In the genomic region with DNA sequence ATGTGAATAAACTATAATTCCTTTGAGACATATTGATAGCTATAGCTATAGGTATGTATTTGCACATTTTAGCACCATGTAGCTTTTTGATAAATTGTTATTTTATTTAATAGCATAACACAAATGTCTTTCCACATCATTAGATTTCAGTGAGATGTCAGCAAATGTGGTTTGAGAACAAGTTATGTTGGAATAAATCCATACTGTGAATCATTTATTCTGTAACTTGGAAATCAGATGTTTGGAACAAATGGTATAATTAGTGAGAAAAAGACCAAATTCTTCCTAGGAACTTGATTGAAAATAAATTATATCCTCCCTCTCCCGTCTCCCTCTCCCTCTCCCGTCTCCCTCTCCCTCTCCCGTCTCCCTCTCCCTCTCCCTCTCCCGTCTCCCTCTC, we compare ENCODE assay signal across 23 cellular contexts.
"Had no signal": no experiment of that assay in that cellular context is flagged by ENCODE, and none has a peak within 500 bp of the region (broad histone marks: within the 10 kb centered on the region; RNA-seq: fewer than 3 reads in every experiment).

No MANE protein-coding gene starts in this region.

- H3K4me3 ChIP-seq: gastrocnemius medialis, heart left ventricle, left lung, lower lobe of right lung, neural progenitor cell, right atrium auricular region, thoracic aorta had no signal

- DNase-seq: activated CD4-positive, CD25-positive, alpha-beta regulatory T cell treated with anti-CD3 and anti-CD28 coated beads, Interleukin-2, amount 50 U/mL, for 72 hours; activated CD8-positive, alpha-beta memory T cell treated with anti-CD3 and anti-CD28 coated beads, Interleukin-2, amount 50 U/mL, for 48 hours; activated gamma-delta T cell; activated T-cell treated with anti-CD3 and anti-CD28 coated beads, Interleukin-2, amount 50 U/mL, for 24 hours; amniotic stem cell; effector CD8-positive, alpha-beta T cell; gastrocnemius medialis; heart left ventricle; hypothalamus; left lung; lower lobe of right lung; mesendoderm; natural killer cell; occipital lobe; stimulated activated CD4-positive, alpha-beta T cell treated with anti-CD3 and anti-CD28 coated beads, Interleukin-2, amount 100 ng/mL, for 48 hours; trophoblast cell had no signal

- H3K4me2 ChIP-seq: neural progenitor cell had no signal

- H3K9me3 ChIP-seq: gastrocnemius medialis, heart left ventricle, left lung, lower lobe of right lung, right atrium auricular region, thoracic aorta had no signal

- H3K36me3 ChIP-seq: gastrocnemius medialis, heart left ventricle, left lung, lower lobe of right lung, neural progenitor cell, right atrium auricular region, thoracic aorta had no signal

- H3K9ac ChIP-seq: neural progenitor cell had no signal

- FAIRE-seq: bronchial epithelial cell, endometrium, urothelium cell line had no signal

- H2AFZ ChIP-seq: neural progenitor cell had no signal

- H3K27me3 ChIP-seq: gastrocnemius medialis, heart left ventricle, left lung, neural progenitor cell, right atrium auricular region had no signal

- H3K4me1 ChIP-seq: heart left ventricle, lower lobe of right lung, neural progenitor cell, right atrium auricular region had no signal

- ATAC-seq: gastrocnemius medialis, heart left ventricle had no signal

- H3K27ac ChIP-seq: epithelial cell of prostate, gastrocnemius medialis, heart left ventricle, left lung, lower lobe of right lung, neural progenitor cell, right atrium auricular region, thoracic aorta had no signal
